In genomic region chr2:54636425-54637139, GRCh38 we compare ENCODE assay signal across 15 cellular contexts.
DNase-seq lines count a peak whose midpoint lies in the region; ATAC-seq, FAIRE-seq and TF ChIP-seq lines count a peak whose summit lies in the region.
"Had no signal": no experiment of that assay in that cellular context is flagged by ENCODE, and none has a peak within 500 bp of the region (broad histone marks: within the 10 kb centered on the region; RNA-seq: fewer than 3 reads in every experiment).

No MANE protein-coding gene starts in this region.

- in situ Hi-C loops in SK-MEL-5 (cut with HindIII; ENCODE audit: low pct_unique_long_range_greater_than_20kb, low sequenced_read_pairs): no loop called here

- H3K4me3 ChIP-seq in BLaER1 treated with 17β-estradiol and CSF1 and Interleukin-3, amounts not matched to agents 10 nM and 100 nM: no peak overlapping the region
- no peak overlapping the region for H3K4me3 ChIP-seq in osteoblast (ENCODE audit: insufficient read depth, low read length)

- peaks cover 81% of the 10 kb centered on the region for H3K36me3 Mint-ChIP-seq in effector memory CD8-positive, alpha-beta T cell (ENCODE audit: insufficient read depth)
- H3K36me3 Mint-ChIP-seq in HFFc6 (ENCODE audit: low read depth) (peaks cover 57% of the 10 kb centered on the region), nephron progenitor cell (ENCODE audit: low read depth) (peaks cover 55% of the 10 kb centered on the region)

- H3K4me3 Mint-ChIP-seq in effector memory CD8-positive, alpha-beta T cell: no peak overlapping the region
- no peak overlapping the region for H3K4me3 Mint-ChIP-seq in HFFc6
- H3K4me3 Mint-ChIP-seq in nephron progenitor cell: no peak overlapping the region
- H3K4me3 Mint-ChIP-seq: activated naive CD4-positive, alpha-beta T cell treated with anti-CD3 and anti-CD28 coated beads for 36 hours; memory B cell; WTC11 had no signal

- H3K27me3 Mint-ChIP-seq in effector memory CD8-positive, alpha-beta T cell: no peaks in the 10 kb centered on the region
- H3K27me3 Mint-ChIP-seq in HFFc6 (ENCODE audit: insufficient read depth) (no peaks in the 10 kb centered on the region), nephron progenitor cell (ENCODE audit: low read depth, poor library complexity) (no peaks in the 10 kb centered on the region)
- H3K27me3 Mint-ChIP-seq: memory B cell had no signal

- H4K20me1 ChIP-seq in BLaER1 treated with 17β-estradiol and CSF1 and Interleukin-3, amounts not matched to agents 10 nM and 100 nM: peaks cover 0 to 78% (median 48%) of the 10 kb centered on the region in 11 experiments; a peak in 14 of 22 replicates
- H4K20me1 ChIP-seq in osteoblast (ENCODE audit: insufficient read depth, low read length): no peaks in the 10 kb centered on the region

- peaks cover 8 to 100% (median 92%) of the 10 kb centered on the region in 11 experiments; a peak in 21 of 22 replicates for H3K36me3 ChIP-seq in BLaER1 treated with 17β-estradiol and CSF1 and Interleukin-3, amounts not matched to agents 10 nM and 100 nM
- peaks cover 49% of the 10 kb centered on the region for H3K36me3 ChIP-seq in osteoblast (ENCODE audit: insufficient read depth, low read length)

- no peaks in the 10 kb centered on the region for H3K9me3 ChIP-seq in BLaER1 treated with 17β-estradiol and CSF1 and Interleukin-3, amounts not matched to agents 10 nM and 100 nM (replicated peaks in 1 of 11)
- H3K9me3 ChIP-seq in osteoblast (ENCODE audit: low read depth, low read length): no peaks in the 10 kb centered on the region

- H3K4me2 ChIP-seq in BLaER1 treated with 17β-estradiol and CSF1 and Interleukin-3, amounts not matched to agents 10 nM and 100 nM: peak overlapping the region; percentile 55 to 93 (median 78)
- H3K4me2 ChIP-seq in osteoblast (ENCODE audit: insufficient read depth, low read length): no peak overlapping the region

- H3K27me3 ChIP-seq in BLaER1 treated with 17β-estradiol and CSF1 and Interleukin-3, amounts not matched to agents 10 nM and 100 nM: no peaks in the 10 kb centered on the region
- H3K27me3 ChIP-seq in osteoblast (ENCODE audit: insufficient read depth, low read length): no peaks in the 10 kb centered on the region

- ATAC-seq in effector memory CD8-positive, alpha-beta T cell (replicated peaks): no peak
- ATAC-seq: WTC11 had no signal

- H3K4me1 Mint-ChIP-seq in effector memory CD8-positive, alpha-beta T cell (ENCODE audit: low read depth in 2 of 2): peaks cover 13 to 14% of the 10 kb centered on the region in 2 donors
- H3K4me1 Mint-ChIP-seq in HFFc6 (ENCODE audit: low read depth) (peaks cover 51% of the 10 kb centered on the region), nephron progenitor cell (peaks cover 40% of the 10 kb centered on the region)

- H3K9me3 Mint-ChIP-seq in effector memory CD8-positive, alpha-beta T cell: no peaks in the 10 kb centered on the region
- H3K9me3 Mint-ChIP-seq in HFFc6: no peaks in the 10 kb centered on the region
- H3K9me3 Mint-ChIP-seq in nephron progenitor cell: no peaks in the 10 kb centered on the region
- H3K9me3 Mint-ChIP-seq: activated naive CD4-positive, alpha-beta T cell treated with anti-CD3 and anti-CD28 coated beads for 36 hours; memory B cell; WTC11 had no signal

- peak overlapping the region in 1 of 11 experiments; percentile 8; a peak in 1 of 22 replicates for H3K9ac ChIP-seq in BLaER1 treated with 17β-estradiol and CSF1 and Interleukin-3, amounts not matched to agents 10 nM and 100 nM

- H3K27ac Mint-ChIP-seq in effector memory CD8-positive, alpha-beta T cell: peak overlapping the region; percentile 20
- no peak overlapping the region for H3K27ac Mint-ChIP-seq in HFFc6
- H3K27ac Mint-ChIP-seq in nephron progenitor cell: no peak overlapping the region
- H3K27ac Mint-ChIP-seq: activated naive CD4-positive, alpha-beta T cell treated with anti-CD3 and anti-CD28 coated beads for 36 hours; WTC11 had no signal

- H3K4me1 ChIP-seq in BLaER1 treated with 17β-estradiol and CSF1 and Interleukin-3, amounts not matched to agents 10 nM and 100 nM: peaks cover 76 to 88% (median 82%) of the 10 kb centered on the region in 10 experiments
- peaks cover 45% of the 10 kb centered on the region for H3K4me1 ChIP-seq in osteoblast (ENCODE audit: insufficient read depth, low read length)

- DNase-seq in SK-MEL-5 (ENCODE audit: low read depth, low spot score) (peak; percentile 65), osteoblast (ENCODE audit: insufficient read length, low spot score, missing footprints) (no peak), SK-N-DZ (ENCODE audit: low spot score) (no peak), HFFc6 (no peak), nephron progenitor cell (no peak), RCC 7860 (ENCODE audit: low spot score) (no peak)
- DNase-seq in effector memory CD8-positive, alpha-beta T cell: no peak
- DNase-seq: activated naive CD4-positive, alpha-beta T cell treated with anti-CD3 and anti-CD28 coated beads for 36 hours; DMS79; occipital lobe; stimulated activated CD4-positive, alpha-beta T cell treated with anti-CD3 and anti-CD28 coated beads, Interleukin-12 subunit alpha, Interleukin-12 subunit beta, amount 100 ng/mL, for 4 hours had no signal

- FAIRE-seq in RCC 7860 (lab: Jason Lieb, UNC): no peak
- FAIRE-seq: colon had no signal

- no peak overlapping the region for H2AFZ ChIP-seq in osteoblast (ENCODE audit: low read length)

- peaks cover 59% of the 10 kb centered on the region for H3K79me2 ChIP-seq in osteoblast (ENCODE audit: insufficient read depth, low read length)

- H3K27ac ChIP-seq in BLaER1 treated with 17β-estradiol and CSF1 and Interleukin-3, amounts not matched to agents 10 nM and 100 nM: peak overlapping the region in 7 of 11 experiments; percentile 22 to 82 (median 28); a peak in 11 of 22 replicates
- peak overlapping the region; percentile 96 for H3K27ac ChIP-seq in osteoblast (ENCODE audit: low read depth, low read length)

- TF ChIP-seq CTCF in osteoblast (IDR thresholded peaks at IDR 0.05; ENCODE audit: extremely low read depth, low read depth, low read length) (no peak), HFFc6 (IDR thresholded peaks at IDR 0.05) (no peak), nephron progenitor cell (IDR thresholded peaks at IDR 0.05) (no peak)

Comparison
In these comparisons a context has a peak if more than half of its experiments do, and no peak if none do; other contexts are left out.
1. H3K27ac Mint-ChIP-seq: peak in effector memory CD8-positive, alpha-beta T cell (2 of 2); none in HFFc6 (single experiment) and nephron progenitor cell (single experiment).